Comparison of ENCODE assay signal across 9 cellular contexts in the genomic region with DNA sequence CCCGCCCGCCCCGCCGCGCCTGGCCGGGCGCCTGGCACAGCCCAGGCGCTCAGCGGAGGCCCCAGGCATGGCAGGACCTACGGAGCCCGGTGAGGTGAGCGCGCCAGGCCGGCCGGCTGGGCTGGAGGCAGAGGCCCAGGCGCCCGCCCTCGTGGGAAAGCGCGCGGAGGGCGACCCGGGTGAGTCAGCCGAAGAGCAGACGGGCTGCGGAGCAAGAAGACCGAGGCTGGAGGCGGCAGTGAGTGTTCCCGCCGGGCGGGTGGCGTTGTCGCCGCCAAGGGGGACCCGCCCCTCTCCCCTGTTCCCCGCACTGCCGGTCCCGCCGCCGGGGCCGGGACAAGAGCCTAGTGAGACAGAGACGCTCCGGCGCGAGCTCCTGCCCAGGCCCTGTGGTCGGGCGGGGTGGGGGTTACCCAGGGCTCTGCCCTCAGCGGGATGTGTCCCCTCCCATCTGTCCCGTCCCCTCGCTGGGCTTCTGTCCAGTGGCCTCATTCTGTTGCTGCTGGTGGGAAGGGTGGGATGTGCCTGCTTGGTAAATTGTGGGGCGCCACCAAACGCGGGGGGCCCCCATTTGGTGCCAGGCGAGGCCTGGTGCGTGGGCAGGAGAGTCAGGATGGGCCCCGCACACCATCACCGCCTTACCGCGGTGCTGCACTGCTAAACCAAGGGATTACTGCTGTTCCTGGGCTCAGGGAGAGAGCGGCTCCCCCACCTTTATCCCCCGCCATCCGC. TPM values are rescaled to one million over a fixed set of nuclear protein-coding genes. Genes with fewer than 3 reads are reported as not detected.
A peak's percentile ranks its signal among the peaks of the same experiment; 100 is the strongest.
DNase-seq lines count a peak whose midpoint lies in the region; ATAC-seq lines count a peak whose summit lies in the region.
"Had no signal": no experiment of that assay in that cellular context is flagged by ENCODE, and none has a peak within 500 bp of the region (broad histone marks: within the 10 kb centered on the region; RNA-seq: fewer than 3 reads in every experiment).

No MANE protein-coding gene starts in this region.

- no peaks in the 10 kb centered on the region for H4K20me1 ChIP-seq in Karpas-422 (ENCODE audit: insufficient read depth, low read depth, low read length)

- no peaks in the 10 kb centered on the region for H3K9me3 ChIP-seq in Karpas-422 (ENCODE audit: low read length)
- H3K9me3 ChIP-seq: neutrophil had no signal

- no peak overlapping the region for H3K4me2 ChIP-seq in Karpas-422 (ENCODE audit: low read depth, low read length, poor library complexity, severe bottlenecking)

- H3K27me3 ChIP-seq in Karpas-422 (ENCODE audit: low read length) = no peaks in the 10 kb centered on the region

- H3K9ac ChIP-seq in Karpas-422 (ENCODE audit: low read length) = no peak overlapping the region

- no peak overlapping the region for H2AFZ ChIP-seq in Karpas-422 (ENCODE audit: low read length)

- peaks cover 3% of the 10 kb centered on the region for H3K4me1 ChIP-seq in Karpas-422 (ENCODE audit: low read length)

- DNase-seq in DMS53 treated with DMSO at 0.1 percent for 48 hours (lab: John Stamatoyannopoulos, UW; ENCODE audit: unreplicated experiment) (peak; percentile 39), RPMI8226 (peak; percentile 63), cerebellum (ENCODE audit: low spot score) (peak; percentile 61), left colon (peak; percentile 58), Karpas-422 (no peak), middle frontal gyrus (ENCODE audit: extremely low spot score, low spot score) (no peak)
- DNase-seq in stimulated activated CD4-positive, alpha-beta T cell treated with anti-CD3 and anti-CD28 coated beads, Interleukin-2, amount 100 ng/mL, for 48 hours = peak; percentile 33 to 55

- no peaks in the 10 kb centered on the region for H3K36me3 ChIP-seq in Karpas-422 (ENCODE audit: insufficient read depth, low read length)
- H3K36me3 ChIP-seq: neutrophil had no signal

- no peaks in the 10 kb centered on the region for H3K79me2 ChIP-seq in Karpas-422 (ENCODE audit: low read length)

- ATAC-seq in left colon = peak; percentile 70
- ATAC-seq in GM19467 (IDR thresholded peaks at IDR 0.05; ENCODE audit: unreplicated experiment) = no peak

- H3K9me2 ChIP-seq in Karpas-422 (replicated peaks; ENCODE audit: insufficient read depth, low read length) = no peaks in the 10 kb centered on the region

- no peak overlapping the region for H3K4me3 ChIP-seq in Karpas-422 (ENCODE audit: low read length)

- intact Hi-C loops in left colon (cut with DNase I, micrococcal nuclease) = no loop called here

- no peak overlapping the region for H3K27ac ChIP-seq in Karpas-422 (ENCODE audit: low read length)
- H3K27ac ChIP-seq: neutrophil had no signal

RNA-seq across cellular contexts. Expression of gene NODAL, which starts 17.0 kb away (rescaled TPM):
- 1.00 TPM for total RNA-seq in cerebellum
- total RNA-seq in left colon = not detected
- not detected in 2 replicates for total RNA-seq in Karpas-422 (2014; rRNA removed; shearing (Covaris generic); ENCODE audit: low replicate concordance)

RNA-seq across cellular contexts. Expression of gene PALD1, which starts 20.1 kb away (rescaled TPM):
- total RNA-seq in cerebellum = 11.3 TPM
- 1 to 10 TPM; 1.3 to 3.9 TPM for total RNA-seq in left colon
- total RNA-seq in Karpas-422 (2014; rRNA removed; shearing (Covaris generic); ENCODE audit: low replicate concordance) = 54.7 and 106 TPM in 2 replicates

RNA-seq across cellular contexts. Expression of gene EIF4EBP2, which starts 54.5 kb away (rescaled TPM):
- total RNA-seq in cerebellum = 63.2 TPM
- 100 to 1,000 TPM in 1 of 2 donors, 10 to 100 TPM in 1; 72.2 to 112 TPM for total RNA-seq in left colon
- total RNA-seq in Karpas-422 (2014; rRNA removed; shearing (Covaris generic); ENCODE audit: low replicate concordance) = 35.3 and 78.0 TPM in 2 replicates

Comparison
In these comparisons a context has a peak if more than half of its experiments do, and no peak if none do; other contexts are left out.
1. DNase-seq: peak in DMS53 treated with DMSO at 0.1 percent for 48 hours (single experiment), RPMI8226 (single experiment), cerebellum (single experiment), left colon (2 of 2) and stimulated activated CD4-positive, alpha-beta T cell treated with anti-CD3 and anti-CD28 coated beads, Interleukin-2, amount 100 ng/mL, for 48 hours (2 of 2); none in Karpas-422 (single experiment) and middle frontal gyrus (single experiment).